ENCODE assay signal across 26 cellular contexts in genomic region chr2:182950546-182950945, GRCh38.
"Had no signal": no experiment of that assay in that cellular context is flagged by ENCODE, and none has a peak within 500 bp of the region (broad histone marks: within the 10 kb centered on the region; RNA-seq: fewer than 3 reads in every experiment).

No MANE protein-coding gene starts in this region.

- H3K4me1 ChIP-seq: Peyer's patch had no signal

- FAIRE-seq: bronchial epithelial cell had no signal

- H3K27ac ChIP-seq: body of pancreas, Peyer's patch had no signal

- H3K9me3 ChIP-seq: body of pancreas, Peyer's patch had no signal

- H3K4me3 ChIP-seq: body of pancreas, Peyer's patch had no signal

- DNase-seq: activated CD4-positive, alpha-beta T cell treated with anti-CD3 and anti-CD28 coated beads for 48 hours; activated CD4-positive, alpha-beta T cell treated with anti-CD3 and anti-CD28 coated beads, Interleukin-2, amount 50 U/mL, for 4 hours; activated CD4-positive, CD25-positive, alpha-beta regulatory T cell treated with anti-CD3 and anti-CD28 coated beads, Interleukin-2, amount 50 U/mL, for 72 hours; activated CD8-positive, alpha-beta memory T cell treated with anti-CD3 and anti-CD28 coated beads, Interleukin-2, amount 50 U/mL, for 48 hours; activated CD8-positive, alpha-beta T cell treated with anti-CD3 and anti-CD28 coated beads, Interleukin-2, amount 10 ng/mL, durations not matched to agents 7 days and 5 days; activated naive CD4-positive, alpha-beta T cell; activated T-cell treated with anti-CD3 and anti-CD28 coated beads, Interleukin-2, amount 50 U/mL, for 1 hour; aorta; body of pancreas; KG1; NCI-H1092; NCI-H1417 treated with DMSO at 0.1 percent for 48 hours; NCI-H1694; NCI-H2029 treated with DMSO at 0.1 percent for 48 hours; NCI-H345; NCI-H510A; NCI-H526 treated with DMSO at 0.1 percent for 48 hours; NCI-H82; NK-92 treated with Interleukin-12 subunit alpha and Interleukin-12 subunit beta, amount 100 ng/mL, for 24 hours; Peyer's patch; SIG-M5; T-helper 17 cell; T-helper 9 cell had no signal

- H3K27me3 Mint-ChIP-seq: activated naive CD4-positive, alpha-beta T cell treated with anti-CD3 and anti-CD28 coated beads, Interleukin-2, amount 50 U/mL, for 24 hours; T-helper 17 cell had no signal

- H3K9me3 Mint-ChIP-seq: activated naive CD4-positive, alpha-beta T cell treated with anti-CD3 and anti-CD28 coated beads, Interleukin-2, amount 50 U/mL, for 24 hours; WTC11 had no signal

- H3K27ac Mint-ChIP-seq: activated naive CD4-positive, alpha-beta T cell treated with anti-CD3 and anti-CD28 coated beads, Interleukin-2, amount 50 U/mL, for 24 hours; T-helper 17 cell; WTC11 had no signal

- H3K27me3 ChIP-seq: body of pancreas, Peyer's patch had no signal

- H3K4me3 Mint-ChIP-seq: activated CD8-positive, alpha-beta T cell treated with anti-CD3 and anti-CD28 coated beads, Interleukin-2, amount 10 ng/mL, durations not matched to agents 7 days and 5 days; activated naive CD4-positive, alpha-beta T cell treated with anti-CD3 and anti-CD28 coated beads, Interleukin-2, amount 50 U/mL, for 24 hours; T-helper 17 cell; WTC11 had no signal

- ATAC-seq: activated CD8-positive, alpha-beta T cell treated with anti-CD3 and anti-CD28 coated beads, Interleukin-2, amount 10 ng/mL, durations not matched to agents 7 days and 5 days; T-helper 17 cell; WTC11 had no signal

- H3K4me1 Mint-ChIP-seq: activated naive CD4-positive, alpha-beta T cell treated with anti-CD3 and anti-CD28 coated beads, Interleukin-2, amount 50 U/mL, for 24 hours; WTC11 had no signal
